ENCODE assay signal across 1 cellular context in genomic region chr18:78984941-78985784, GRCh38.
TF ChIP-seq lines count a peak whose summit lies in the region.

No MANE protein-coding gene starts in this region.

TF ChIP-seq in WTC11, 78 proteins besides CTCF, POLR2A, EP300 and RAD21 (continued from another document):
- no peak for TF ChIP-seq PRDM15 (CRISPR knock-in tag; IDR thresholded peaks at IDR 0.05)
